In genomic region chrX:67718926-67719325, GRCh38 we compare ENCODE assay signal across 20 cellular contexts.
A peak's percentile ranks its signal among the peaks of the same experiment; 100 is the strongest.
DNase-seq lines count a peak whose midpoint lies in the region; ATAC-seq and TF ChIP-seq lines count a peak whose summit lies in the region.
"Had no signal": no experiment of that assay in that cellular context is flagged by ENCODE, and none has a peak within 500 bp of the region (broad histone marks: within the 10 kb centered on the region; RNA-seq: fewer than 3 reads in every experiment).

No MANE protein-coding gene starts in this region.

- TF ChIP-seq POLR2A in heart left ventricle (IDR thresholded peaks at IDR 0.05): no peak

- WGBS in heart left ventricle, 4 donors: 46 to 65% (median 52%) methylated on average over 4 of the region's 4 CpGs
- 25 to 40% methylated on average over 4 of the region's 4 CpGs for WGBS in aorta, 2 donors

- no peaks in the 10 kb centered on the region for H3K27me3 ChIP-seq in heart left ventricle
- no peaks in the 10 kb centered on the region for H3K27me3 ChIP-seq in aorta (ENCODE audit: control insufficient read depth in 1 of 2, insufficient read depth in 2 of 2, low read length in 1 of 2)
- H3K27me3 ChIP-seq: SJSA1 had no signal

- ATAC-seq in Right ventricle myocardium superior (ENCODE audit: poor library complexity) (peak; percentile 86), heart left ventricle (peak; percentile 90 to 95 (median 94)), aorta (ENCODE audit: low FRiP score) (peak; percentile 44), HG02870 (IDR thresholded peaks at IDR 0.05; ENCODE audit: unreplicated experiment) (no peak)
- ATAC-seq: Panc1 had no signal

- H3K9me3 ChIP-seq in heart left ventricle: no peaks in the 10 kb centered on the region
- no peaks in the 10 kb centered on the region for H3K9me3 ChIP-seq in aorta (ENCODE audit: control insufficient read depth, low read length)
- H3K9me3 ChIP-seq: SJSA1 had no signal

- H3K4me3 ChIP-seq in heart left ventricle (no peak overlapping the region), aorta (ENCODE audit: low read length in 2 of 2) (no peak overlapping the region)
- H3K4me3 ChIP-seq: SJSA1 had no signal

- intact Hi-C loops in Right ventricle myocardium superior (cut with DNase I): no loop called here
- intact Hi-C loops in cardiac septum (cut with DNase I): no loop called here
- intact Hi-C loops in heart left ventricle (cut with DNase I): loop anchor here in 5 of 10 donors (2.0 to 10.0 kb wide), 6 partner anchors 152 to 174 kb away; partner anchors contain the start of gene AR (in 1 of the 5)
- intact Hi-C loops in aorta (cut with DNase I): no loop called here

- peak overlapping the region in 5 of 12 donors; percentile 1 to 75 (median 31) for H3K27ac ChIP-seq in heart left ventricle
- H3K27ac ChIP-seq in aorta (ENCODE audit: low read depth in 1 of 2, low read length in 2 of 2): no peak overlapping the region
- H3K27ac ChIP-seq: SJSA1 had no signal

- H3K4me1 ChIP-seq in heart left ventricle: peaks cover 0 to 38% (median 10%) of the 10 kb centered on the region in 12 donors
- H3K4me1 ChIP-seq in aorta (ENCODE audit: control insufficient read depth in 1 of 2, insufficient read depth in 2 of 2, low read length in 2 of 2): no peaks in the 10 kb centered on the region
- H3K4me1 ChIP-seq: SJSA1 had no signal

- DNase-seq in Right ventricle myocardium superior: peak; percentile 46
- DNase-seq in cardiac septum (ENCODE audit: low spot score): no peak
- peak in 4 of 5 donors; percentile 33 to 53 (median 45) for DNase-seq in heart left ventricle
- peak; percentile 90 for DNase-seq in myocyte (ENCODE audit: low read depth)
- no peak for DNase-seq in aorta
- DNase-seq in kidney glomerular epithelial cell (lab: John Stamatoyannopoulos, UW): no peak
- no peak for DNase-seq in cerebellar cortex (ENCODE audit: low spot score)
- DNase-seq: 8988T; AML-193; EL; NCI-H1048; NCI-H1436; NCI-H1930; NCI-H2227 treated with DMSO at 0.1 percent for 48 hours; NCI-H510A treated with DMSO at 0.1 percent for 48 hours; NCI-H774; NK-92 treated with Interleukin-12 subunit alpha and Interleukin-12 subunit beta, amount 100 ng/mL, for 24 hours had no signal

- peak in 5 of 12 donors; percentile 5 to 40 (median 11) for TF ChIP-seq CTCF in heart left ventricle (IDR thresholded peaks at IDR 0.05)

- H3K36me3 ChIP-seq in heart left ventricle: peaks cover 0 to 6% (median 0%) of the 10 kb centered on the region in 9 donors
- peaks cover 0 to 5% of the 10 kb centered on the region in 2 donors for H3K36me3 ChIP-seq in aorta (ENCODE audit: control insufficient read depth in 1 of 2, insufficient read depth in 2 of 2, low read length in 1 of 2)
- H3K36me3 ChIP-seq: SJSA1 had no signal

Comparison
In these comparisons a context has a peak if more than half of its experiments do, and no peak if none do; other contexts are left out.
1. DNase-seq: peak in Right ventricle myocardium superior (single experiment), heart left ventricle (4 of 5) and myocyte (single experiment); none in cardiac septum (single experiment), aorta (0 of 2), kidney glomerular epithelial cell (single experiment) and cerebellar cortex (single experiment).